ENCODE assay signal across 23 cellular contexts in the genomic region with DNA sequence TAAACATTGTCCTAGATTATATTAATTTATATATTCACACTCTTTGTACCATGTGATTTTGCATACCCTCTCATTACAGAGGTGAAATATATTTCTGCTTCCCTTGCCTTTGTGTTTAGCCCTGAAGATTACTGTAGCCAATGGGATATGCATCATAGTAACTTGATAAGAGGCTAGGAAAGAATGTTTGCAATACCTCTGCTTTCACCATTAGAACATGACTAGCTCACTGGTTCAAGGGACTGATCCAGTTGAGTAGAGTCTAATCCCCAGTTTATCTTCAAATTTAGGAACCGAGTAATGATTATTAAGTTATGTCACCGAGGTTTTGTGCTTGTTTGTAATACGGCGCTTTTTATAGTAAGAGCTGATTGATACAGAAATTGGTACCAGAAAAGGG.
DNase-seq lines count a peak whose midpoint lies in the region; ATAC-seq, FAIRE-seq and TF ChIP-seq lines count a peak whose summit lies in the region.
"Had no signal": no experiment of that assay in that cellular context is flagged by ENCODE, and none has a peak within 500 bp of the region (broad histone marks: within the 10 kb centered on the region; RNA-seq: fewer than 3 reads in every experiment).

No MANE protein-coding gene starts in this region.

- H2AFZ ChIP-seq in ACC112 (ENCODE audit: low read length, unreplicated experiment) (peak overlapping the region; percentile 40), astrocyte (ENCODE audit: low read depth, low read length) (no peak overlapping the region)
- H2AFZ ChIP-seq: GM23248 had no signal

- H3K27me3 Mint-ChIP-seq in astrocyte (ENCODE audit: low read depth, unreplicated experiment): no peaks in the 10 kb centered on the region
- H3K27me3 Mint-ChIP-seq: B cell; CD4-positive, CD25-positive, alpha-beta regulatory T cell had no signal

- no peaks in the 10 kb centered on the region for H3K36me3 Mint-ChIP-seq in astrocyte (ENCODE audit: low read depth, unreplicated experiment)
- H3K36me3 Mint-ChIP-seq: CD4-positive, CD25-positive, alpha-beta regulatory T cell; CD8-positive, alpha-beta T cell had no signal

- H3K27ac ChIP-seq in ACC112 (ENCODE audit: low read depth, low read length) (no peak overlapping the region), astrocyte (ENCODE audit: low read depth, low read length) (no peak overlapping the region)
- H3K27ac ChIP-seq: BLaER1, C4-2B, GM23248 had no signal

- H3K9ac ChIP-seq in astrocyte (ENCODE audit: low read length): no peak overlapping the region
- H3K9ac ChIP-seq: BLaER1, GM23248 had no signal

- H3K27ac Mint-ChIP-seq in astrocyte (ENCODE audit: unreplicated experiment): no peak overlapping the region
- H3K27ac Mint-ChIP-seq: B cell; CD4-positive, CD25-positive, alpha-beta regulatory T cell; CD8-positive, alpha-beta T cell; H9 had no signal

- no peaks in the 10 kb centered on the region for H3K9me3 ChIP-seq in astrocyte (ENCODE audit: insufficient read depth, low read depth, low read length)
- H3K9me3 ChIP-seq: BLaER1, Caco-2 had no signal

- no peaks in the 10 kb centered on the region for H3K79me2 ChIP-seq in ACC112 (ENCODE audit: control insufficient read depth, insufficient read depth, low read length, unreplicated experiment)
- H3K79me2 ChIP-seq in astrocyte (ENCODE audit: insufficient read depth, low read length): no peaks in the 10 kb centered on the region

- H3K4me2 ChIP-seq in astrocyte (ENCODE audit: low read length): no peak overlapping the region
- H3K4me2 ChIP-seq: BLaER1 had no signal

- H3K4me3 ChIP-seq in ACC112 (ENCODE audit: low read depth, low read length) (no peak overlapping the region), astrocyte (ENCODE audit: insufficient read depth, low read depth, low read length) (no peak overlapping the region)
- H3K4me3 ChIP-seq: BLaER1, GM12878, GM23248 had no signal

- no peak overlapping the region for H3K4me3 Mint-ChIP-seq in astrocyte (ENCODE audit: unreplicated experiment)
- H3K4me3 Mint-ChIP-seq: B cell; CD4-positive, CD25-positive, alpha-beta regulatory T cell; CD8-positive, alpha-beta T cell; H9 had no signal

- no peak for FAIRE-seq in astrocyte (lab: Jason Lieb, UNC)
- FAIRE-seq: GM12878, GM19239 had no signal

- TF ChIP-seq CTCF in astrocyte (IDR thresholded peaks at IDR 0.05; ENCODE audit: insufficient read depth, low read depth, low read length): no peak

- peaks cover 11% of the 10 kb centered on the region for H3K4me1 ChIP-seq in ACC112 (ENCODE audit: control insufficient read depth, insufficient read depth, low read length, unreplicated experiment)
- no peaks in the 10 kb centered on the region for H3K4me1 ChIP-seq in astrocyte (ENCODE audit: insufficient read depth, low read length)
- H3K4me1 ChIP-seq: BLaER1, Caco-2 had no signal

- peaks cover 5% of the 10 kb centered on the region for H3K4me1 Mint-ChIP-seq in astrocyte (ENCODE audit: low read depth, unreplicated experiment)
- H3K4me1 Mint-ChIP-seq: B cell; CD4-positive, CD25-positive, alpha-beta regulatory T cell had no signal

- H3K27me3 ChIP-seq in ACC112 (ENCODE audit: insufficient read depth, low read length) (no peaks in the 10 kb centered on the region), astrocyte (ENCODE audit: insufficient read depth, low read length) (no peaks in the 10 kb centered on the region)
- H3K27me3 ChIP-seq: BLaER1 had no signal

- H4K20me1 ChIP-seq in astrocyte (ENCODE audit: insufficient read depth, low read length): no peaks in the 10 kb centered on the region
- H4K20me1 ChIP-seq: BLaER1 had no signal

- peak; percentile 18 for DNase-seq in M059J (ENCODE audit: low read depth)
- DNase-seq in astrocyte (ENCODE audit: low read depth): peak; percentile 34
- DNase-seq in iris pigment epithelial cell (ENCODE audit: low read depth): peak; percentile 23
- no peak for DNase-seq in DMS153 treated with DMSO at 0.1 percent for 48 hours (lab: John Stamatoyannopoulos, UW; ENCODE audit: unreplicated experiment)
- DNase-seq in NCI-H1092 treated with DMSO at 0.1 percent for 48 hours (lab: John Stamatoyannopoulos, UW): no peak
- DNase-seq: 8988T; Caco-2; CD4-positive, CD25-positive, alpha-beta regulatory T cell; CD8-positive, alpha-beta T cell; DMS153; DMS79; EL; GDM1; GM23248; H9 had no signal

- no peaks in the 10 kb centered on the region for H3K9me3 Mint-ChIP-seq in astrocyte (ENCODE audit: unreplicated experiment)
- H3K9me3 Mint-ChIP-seq: CD4-positive, CD25-positive, alpha-beta regulatory T cell; CD8-positive, alpha-beta T cell; H9 had no signal

- ATAC-seq in HG02852 (IDR thresholded peaks at IDR 0.05; ENCODE audit: unreplicated experiment): no peak
- ATAC-seq: CD8-positive, alpha-beta T cell; GM12878; HCT116 had no signal

- no peaks in the 10 kb centered on the region for H3K36me3 ChIP-seq in ACC112 (ENCODE audit: insufficient read depth, low read length)
- no peaks in the 10 kb centered on the region for H3K36me3 ChIP-seq in astrocyte (ENCODE audit: insufficient read depth, low read length)
- H3K36me3 ChIP-seq: BLaER1 had no signal

Comparison
In these comparisons a context has a peak if more than half of its experiments do, and no peak if none do; other contexts are left out.
1. DNase-seq: peak in M059J (single experiment), astrocyte (single experiment) and iris pigment epithelial cell (single experiment); none in DMS153 treated with DMSO at 0.1 percent for 48 hours (single experiment) and NCI-H1092 treated with DMSO at 0.1 percent for 48 hours (single experiment).